ENCODE assay signal across 30 cellular contexts in genomic region chr1:229164836-229165285, GRCh38.
DNase-seq lines count a peak whose midpoint lies in the region; ATAC-seq, FAIRE-seq and TF ChIP-seq lines count a peak whose summit lies in the region.
"Had no signal": no experiment of that assay in that cellular context is flagged by ENCODE, and none has a peak within 500 bp of the region (broad histone marks: within the 10 kb centered on the region; RNA-seq: fewer than 3 reads in every experiment).

No MANE protein-coding gene starts in this region.

- no peaks in the 10 kb centered on the region for H3K23me2 ChIP-seq in H1 (ENCODE audit: low read depth, low read length)

- intact Hi-C loops in left ventricle myocardium superior (cut with micrococcal nuclease) (no loop called here), Right ventricle myocardium inferior (cut with DNase I) (no loop called here)
- intact Hi-C loops in activated T-helper 2 cell treated with anti-CD3 and anti-CD28 coated beads, Interferon-gamma antibody, Interleukin-2, Interleukin-4, amounts not matched to agents 10 μg/mL and 5 μg/mL and 100 μg/mL, durations not matched to agents 14 hours and 24 hours and 36 hours (cut with micrococcal nuclease), result no loop called here

- CTCF ChIA-PET in H1 (lab: Charles Lee; ENCODE audit: partially characterized antibody), result interaction anchor here (1.8 kb wide), 1 partner anchor 19 kb away, joined by 3 read pairs; no protein-coding TSS in a partner anchor

- POLR2A ChIA-PET in H1 (lab: Charles Lee; ENCODE audit: partially characterized antibody), result no interaction called here
- POLR2A ChIA-PET in naive thymus-derived CD8-positive, alpha-beta T cell (lab: Charles Lee), result no interaction called here

- H3K4me2 ChIP-seq in H1 (ENCODE audit: insufficient read depth in 1 of 2, low read depth in 2 of 2, low read length in 2 of 2), result no peak overlapping the region

- no peak for FAIRE-seq in H1 (lab: Jason Lieb, UNC)
- FAIRE-seq: H54 had no signal

- TF ChIP-seq POLR2A in H1 (IDR thresholded peaks at IDR 0.05; ENCODE audit: control extremely low read depth in 1 of 2, low read depth in 2 of 2, low read length in 2 of 2), result no peak
- no peak for TF ChIP-seq POLR2A in upper lobe of left lung (IDR thresholded peaks at IDR 0.05)

- no peaks in the 10 kb centered on the region for H4K20me1 ChIP-seq in H1 (replicated peaks in 1 of 2; ENCODE audit: control insufficient read depth in 1 of 2, insufficient read depth in 2 of 2, low read length in 2 of 2)

- H3K4me1 ChIP-seq in H1 (replicated peaks in 1 of 4; ENCODE audit: control insufficient read depth in 3 of 4, insufficient read depth in 4 of 4, low read length in 3 of 4) (peaks cover 0 to 3% (median under 1%) of the 10 kb centered on the region in 4 experiments; a peak in 3 of 7 replicates), neutrophil (ENCODE audit: control insufficient read depth in 1 of 2, insufficient read depth in 1 of 2, low read depth in 1 of 2, low read length in 1 of 2) (peaks cover 19 to 22% of the 10 kb centered on the region in 2 experiments), upper lobe of left lung (peaks cover 0 to 5% (median 0%) of the 10 kb centered on the region in 4 donors)

- peak overlapping the region; percentile 65; the same call in 1 of the 2 replicates for H2AFZ ChIP-seq in H1 (ENCODE audit: low read length)

- H2BK15ac ChIP-seq in H1 (ENCODE audit: low read length), result no peak overlapping the region

- H3K56ac ChIP-seq in H1 (replicated peaks; ENCODE audit: insufficient read length, low read depth, low read length), result no peak overlapping the region

- no peak overlapping the region for H2BK20ac ChIP-seq in H1 (ENCODE audit: low read length)

- TF ChIP-seq EP300 in H1 (IDR thresholded peaks at IDR 0.05; ENCODE audit: borderline replicate concordance in 1 of 2, low read depth in 2 of 2, low read length in 2 of 2) (no peak), upper lobe of left lung (IDR thresholded peaks at IDR 0.05) (peak in 1 of 4 donors; percentile 11)

- H3K27ac ChIP-seq in H1 (ENCODE audit: low read depth, low read length), result no peak overlapping the region
- peak overlapping the region; percentile 47 for H3K27ac ChIP-seq in neutrophil
- H3K27ac ChIP-seq in upper lobe of left lung, result peak overlapping the region in 1 of 4 donors; percentile 3
- H3K27ac ChIP-seq: dorsolateral prefrontal cortex, epithelial cell of prostate, RWPE1 had no signal

- no peak overlapping the region for H2BK12ac ChIP-seq in H1 (ENCODE audit: low read depth, low read length)

- no peak for TF ChIP-seq CTCF in H1 (IDR thresholded peaks at IDR 0.05; ENCODE audit: control extremely low read depth in 1 of 3, insufficient read depth in 1 of 3, low read depth in 1 of 3, low read length in 3 of 3)
- TF ChIP-seq CTCF in neutrophil (IDR thresholded peaks at IDR 0.05), result no peak
- TF ChIP-seq CTCF in upper lobe of left lung (IDR thresholded peaks at IDR 0.05), result no peak

- no peak overlapping the region for H3K27ac Mint-ChIP-seq in naive thymus-derived CD8-positive, alpha-beta T cell
- H3K27ac Mint-ChIP-seq in activated T-helper 2 cell treated with anti-CD3 and anti-CD28 coated beads, Interferon-gamma antibody, Interleukin-2, Interleukin-4, amounts not matched to agents 10 μg/mL and 5 μg/mL and 100 μg/mL, durations not matched to agents 14 hours and 24 hours and 36 hours, result no peak overlapping the region
- H3K27ac Mint-ChIP-seq: activated CD8-positive, alpha-beta memory T cell treated with anti-CD3 and anti-CD28 coated beads, Interleukin-2, amount 10 ng/mL, durations not matched to agents 7 days and 5 days; activated naive CD4-positive, alpha-beta T cell treated with anti-CD3 and anti-CD28 coated beads, Interleukin-2, amount 50 U/mL, for 24 hours; activated T-helper 1 cell treated with anti-CD3 and anti-CD28 coated beads, Interleukin-12 subunit alpha, Interleukin-12 subunit beta, Interleukin-2, Interleukin-4 antibody, amounts not matched to agents 30 ng/mL and 10 ng/mL and 1 ng/mL, durations not matched to agents 14 hours and 24 hours and 36 hours; natural killer cell treated with Interleukin-12 subunit alpha and Interleukin-12 subunit beta and Interleukin-15 and Interleukin-18, amount 100 ng/mL, for 72 hours; T-helper 2 cell treated with Interferon-gamma antibody and Interleukin-4, amounts not matched to agents 5 μg/mL and 100 μg/mL, for 36 hours had no signal

- no peak overlapping the region for H3K23ac ChIP-seq in H1 (ENCODE audit: insufficient read length)

- H2AK5ac ChIP-seq in H1 (ENCODE audit: low read depth, low read length), result no peak overlapping the region

- H4K91ac ChIP-seq in H1 (replicated peaks; ENCODE audit: insufficient read length, low read length), result no peak overlapping the region

- H2BK5ac ChIP-seq in H1 (ENCODE audit: low read depth, low read length), result no peak overlapping the region

- H3K9me3 Mint-ChIP-seq in naive thymus-derived CD8-positive, alpha-beta T cell, result no peaks in the 10 kb centered on the region
- H3K9me3 Mint-ChIP-seq in activated T-helper 2 cell treated with anti-CD3 and anti-CD28 coated beads, Interferon-gamma antibody, Interleukin-2, Interleukin-4, amounts not matched to agents 10 μg/mL and 5 μg/mL and 100 μg/mL, durations not matched to agents 14 hours and 24 hours and 36 hours, result no peaks in the 10 kb centered on the region
- H3K9me3 Mint-ChIP-seq: activated naive CD4-positive, alpha-beta T cell treated with anti-CD3 and anti-CD28 coated beads, Interleukin-2, amount 50 U/mL, for 24 hours; activated T-helper 1 cell treated with anti-CD3 and anti-CD28 coated beads, Interleukin-12 subunit alpha, Interleukin-12 subunit beta, Interleukin-2, Interleukin-4 antibody, amounts not matched to agents 30 ng/mL and 10 ng/mL and 1 ng/mL, durations not matched to agents 14 hours and 24 hours and 36 hours; natural killer cell treated with Interleukin-12 subunit alpha and Interleukin-12 subunit beta and Interleukin-15 and Interleukin-18, amount 100 ng/mL, for 72 hours; T-helper 2 cell treated with Interferon-gamma antibody and Interleukin-4, amounts not matched to agents 5 μg/mL and 100 μg/mL, for 36 hours had no signal

- H3K18ac ChIP-seq in H1 (ENCODE audit: extremely low read depth, low read length), result no peak overlapping the region

- peaks cover 0 to 2% (median 0%) of the 10 kb centered on the region in 4 donors for H3K4me1 Mint-ChIP-seq in naive thymus-derived CD8-positive, alpha-beta T cell
- peaks cover 12% of the 10 kb centered on the region for H3K4me1 Mint-ChIP-seq in activated T-helper 2 cell treated with anti-CD3 and anti-CD28 coated beads, Interferon-gamma antibody, Interleukin-2, Interleukin-4, amounts not matched to agents 10 μg/mL and 5 μg/mL and 100 μg/mL, durations not matched to agents 14 hours and 24 hours and 36 hours (ENCODE audit: low read depth)
- H3K4me1 Mint-ChIP-seq: activated naive CD4-positive, alpha-beta T cell treated with anti-CD3 and anti-CD28 coated beads, Interleukin-2, amount 50 U/mL, for 24 hours had no signal

- H3K9me3 ChIP-seq in H1 (ENCODE audit: insufficient read depth in 2 of 2, low read depth in 1 of 2, low read length in 1 of 2) (no peaks in the 10 kb centered on the region), neutrophil (no peaks in the 10 kb centered on the region), upper lobe of left lung (no peaks in the 10 kb centered on the region)
- H3K9me3 ChIP-seq: BE2C had no signal

- H3K36me3 ChIP-seq in H1 (ENCODE audit: control insufficient read depth in 2 of 4, insufficient read depth in 4 of 4, low read length in 3 of 4) (no peaks in the 10 kb centered on the region), neutrophil (no peaks in the 10 kb centered on the region), upper lobe of left lung (no peaks in the 10 kb centered on the region)
- H3K36me3 ChIP-seq: BE2C had no signal

- no peak for TF ChIP-seq RAD21 in H1 (IDR thresholded peaks at IDR 0.05 in 1 of 2, conservative IDR thresholded peaks at IDR 0.05 in 1 of 2; ENCODE audit: low read depth in 2 of 2, low read length in 2 of 2)

- H3K9ac ChIP-seq in H1 (replicated peaks in 1 of 4; ENCODE audit: extremely low read depth in 1 of 4, low read depth in 3 of 4, low read length in 3 of 4), result no peak overlapping the region

- ATAC-seq in left ventricle myocardium superior (peak; percentile 54), Right ventricle myocardium inferior (no peak), upper lobe of left lung (ENCODE audit: low FRiP score in 2 of 2) (peak; percentile 31 to 32), HG03159 (IDR thresholded peaks at IDR 0.05; ENCODE audit: unreplicated experiment) (no peak)
- no peak for ATAC-seq in naive thymus-derived CD8-positive, alpha-beta T cell
- ATAC-seq: activated CD8-positive, alpha-beta memory T cell treated with anti-CD3 and anti-CD28 coated beads, Interleukin-2, amount 10 ng/mL, durations not matched to agents 7 days and 5 days; natural killer cell treated with Interleukin-12 subunit alpha and Interleukin-12 subunit beta and Interleukin-15 and Interleukin-18, amount 100 ng/mL, for 72 hours; SK-N-SH treated with all-trans-retinoic acid at 6 μM for 48 hours had no signal

- no peak overlapping the region for H2BK120ac ChIP-seq in H1 (replicated peaks; ENCODE audit: low read depth, low read length)

- H4K5ac ChIP-seq in H1 (ENCODE audit: insufficient read length, low read depth, low read length), result no peak overlapping the region

- no peaks in the 10 kb centered on the region for H3K27me3 ChIP-seq in H1 (replicated peaks in 1 of 4; ENCODE audit: control insufficient read depth in 3 of 4, extremely low read depth in 1 of 4, insufficient read depth in 3 of 4, low read length in 3 of 4)
- H3K27me3 ChIP-seq in neutrophil, result no peaks in the 10 kb centered on the region
- no peaks in the 10 kb centered on the region for H3K27me3 ChIP-seq in upper lobe of left lung
- H3K27me3 ChIP-seq: BE2C, dorsolateral prefrontal cortex had no signal

- no peaks in the 10 kb centered on the region for H3K79me2 ChIP-seq in H1 (ENCODE audit: control insufficient read depth in 1 of 2, insufficient read depth in 2 of 2, low read length in 2 of 2)

- no peaks in the 10 kb centered on the region for H3K79me1 ChIP-seq in H1 (ENCODE audit: low read depth, low read length)

- no peak overlapping the region for H3K4me3 ChIP-seq in H1 (ENCODE audit: extremely low read depth in 1 of 4, insufficient read depth in 2 of 4, low read depth in 3 of 4, low read length in 4 of 4)
- no peak overlapping the region for H3K4me3 ChIP-seq in neutrophil (ENCODE audit: low read depth in 1 of 2, low read length in 1 of 2)
- no peak overlapping the region for H3K4me3 ChIP-seq in upper lobe of left lung
- H3K4me3 ChIP-seq: dorsolateral prefrontal cortex had no signal

- H3K27me3 Mint-ChIP-seq in naive thymus-derived CD8-positive, alpha-beta T cell, result peaks cover 0 to 2% (median 0%) of the 10 kb centered on the region in 5 donors
- peaks cover 1% of the 10 kb centered on the region for H3K27me3 Mint-ChIP-seq in activated T-helper 2 cell treated with anti-CD3 and anti-CD28 coated beads, Interferon-gamma antibody, Interleukin-2, Interleukin-4, amounts not matched to agents 10 μg/mL and 5 μg/mL and 100 μg/mL, durations not matched to agents 14 hours and 24 hours and 36 hours (ENCODE audit: low read depth)
- H3K27me3 Mint-ChIP-seq: activated naive CD4-positive, alpha-beta T cell treated with anti-CD3 and anti-CD28 coated beads, Interleukin-2, amount 50 U/mL, for 24 hours had no signal

- no peak for DNase-seq in left ventricle myocardium superior
- DNase-seq in Right ventricle myocardium inferior (ENCODE audit: missing footprints), result no peak
- no peak for DNase-seq in H1 (ENCODE audit: low read depth in 1 of 2, low spot score in 2 of 2)
- no peak for DNase-seq in upper lobe of left lung
- no peak for DNase-seq in naive thymus-derived CD8-positive, alpha-beta T cell
- DNase-seq in activated T-helper 2 cell treated with anti-CD3 and anti-CD28 coated beads, Interferon-gamma antibody, Interleukin-2, Interleukin-4, amounts not matched to agents 10 μg/mL and 5 μg/mL and 100 μg/mL, durations not matched to agents 14 hours and 24 hours and 36 hours (ENCODE audit: low spot score), result no peak
- DNase-seq: activated CD4-positive, alpha-beta T cell treated with anti-CD3 and anti-CD28 coated beads, Interleukin-2, amount 50 U/mL, for 1 hour; activated CD8-positive, alpha-beta memory T cell treated with anti-CD3 and anti-CD28 coated beads, Interleukin-2, amount 10 ng/mL, durations not matched to agents 7 days and 5 days; aorta; BE2C; caudate nucleus; DMS79; dorsolateral prefrontal cortex; GF-D8; kidney glomerular epithelial cell; mesenchymal stem cell; NCI-H1048; NCI-H187; NCI-H526 treated with DMSO at 0.1 percent for 48 hours; stimulated activated CD4-positive, alpha-beta T cell treated with anti-CD3 and anti-CD28 coated beads, Interleukin-1b, Interleukin-23, amount 100 ng/mL, for 48 hours had no signal

- H4K8ac ChIP-seq in H1 (ENCODE audit: extremely low read depth, insufficient read depth, low read length), result no peak overlapping the region

- H3K36me3 Mint-ChIP-seq in naive thymus-derived CD8-positive, alpha-beta T cell, result no peaks in the 10 kb centered on the region
- H3K36me3 Mint-ChIP-seq in activated T-helper 2 cell treated with anti-CD3 and anti-CD28 coated beads, Interferon-gamma antibody, Interleukin-2, Interleukin-4, amounts not matched to agents 10 μg/mL and 5 μg/mL and 100 μg/mL, durations not matched to agents 14 hours and 24 hours and 36 hours (ENCODE audit: low read depth), result no peaks in the 10 kb centered on the region
- H3K36me3 Mint-ChIP-seq: activated CD8-positive, alpha-beta memory T cell treated with anti-CD3 and anti-CD28 coated beads, Interleukin-2, amount 10 ng/mL, durations not matched to agents 7 days and 5 days; activated naive CD4-positive, alpha-beta T cell treated with anti-CD3 and anti-CD28 coated beads, Interleukin-2, amount 50 U/mL, for 24 hours; natural killer cell treated with Interleukin-12 subunit alpha and Interleukin-12 subunit beta and Interleukin-15 and Interleukin-18, amount 100 ng/mL, for 72 hours had no signal

- H3K4ac ChIP-seq in H1 (replicated peaks; ENCODE audit: insufficient read length, low read depth, low read length), result no peak overlapping the region

- no peak overlapping the region for H3K14ac ChIP-seq in H1 (ENCODE audit: insufficient read length)

- WGBS in H1 (ENCODE audit: extremely low coverage in 1 of 2, insufficient coverage in 1 of 2, insufficient read length in 1 of 2, insufficient replicate concordance in 2 of 2, low coverage in 1 of 2, low lambda C conversion rate in 2 of 2, missing lambda C conversion rate in 1 of 2), 2 experiments, result 91% methylated on average over 8 of the region's 8 CpGs; no CpG with 5 or more reads in 1 of the 2 experiments
- 39 to 52% methylated on average over 8 of the region's 8 CpGs for WGBS in upper lobe of left lung, 2 donors

- no peak overlapping the region for H3K4me3 Mint-ChIP-seq in naive thymus-derived CD8-positive, alpha-beta T cell
- no peak overlapping the region for H3K4me3 Mint-ChIP-seq in activated T-helper 2 cell treated with anti-CD3 and anti-CD28 coated beads, Interferon-gamma antibody, Interleukin-2, Interleukin-4, amounts not matched to agents 10 μg/mL and 5 μg/mL and 100 μg/mL, durations not matched to agents 14 hours and 24 hours and 36 hours (ENCODE audit: low read depth)
- H3K4me3 Mint-ChIP-seq: activated CD8-positive, alpha-beta memory T cell treated with anti-CD3 and anti-CD28 coated beads, Interleukin-2, amount 10 ng/mL, durations not matched to agents 7 days and 5 days; activated naive CD4-positive, alpha-beta T cell treated with anti-CD3 and anti-CD28 coated beads, Interleukin-2, amount 50 U/mL, for 24 hours; activated T-helper 1 cell treated with anti-CD3 and anti-CD28 coated beads, Interleukin-12 subunit alpha, Interleukin-12 subunit beta, Interleukin-2, Interleukin-4 antibody, amounts not matched to agents 30 ng/mL and 10 ng/mL and 1 ng/mL, durations not matched to agents 14 hours and 24 hours and 36 hours; natural killer cell treated with Interleukin-12 subunit alpha and Interleukin-12 subunit beta and Interleukin-15 and Interleukin-18, amount 100 ng/mL, for 72 hours; T-helper 2 cell treated with Interferon-gamma antibody and Interleukin-4, amounts not matched to agents 5 μg/mL and 100 μg/mL, for 36 hours had no signal

Comparison
In these comparisons a context has a peak if more than half of its experiments do, and no peak if none do; other contexts are left out.
1. ATAC-seq: peak in left ventricle myocardium superior (single experiment) and upper lobe of left lung (2 of 2); none in Right ventricle myocardium inferior (single experiment), naive thymus-derived CD8-positive, alpha-beta T cell (0 of 2) and HG03159 (single experiment).